In genomic region chr15:101675796-101676582, GRCh38 we compare ENCODE assay signal across 8 cellular contexts. TPM values are rescaled to one million over a fixed set of nuclear protein-coding genes. Genes with fewer than 3 reads are reported as not detected.
DNase-seq lines count a peak whose midpoint lies in the region; ATAC-seq and TF ChIP-seq lines count a peak whose summit lies in the region.

No MANE protein-coding gene starts in this region.

- H3K36me3 Mint-ChIP-seq in CD4-positive, alpha-beta T cell (ENCODE audit: low read depth), result peaks cover 91% of the 10 kb centered on the region
- peaks cover 4% of the 10 kb centered on the region for H3K36me3 Mint-ChIP-seq in Calu3 (ENCODE audit: insufficient read depth, unreplicated experiment)

- no peaks in the 10 kb centered on the region for H3K27me3 ChIP-seq in CD4-positive, alpha-beta T cell (ENCODE audit: control insufficient read depth, insufficient read depth, low read length)

- H3K4me1 Mint-ChIP-seq in CD4-positive, alpha-beta T cell (ENCODE audit: low read depth), result peaks cover 6% of the 10 kb centered on the region
- H3K4me1 Mint-ChIP-seq in Calu3 (ENCODE audit: low read depth, unreplicated experiment), result no peaks in the 10 kb centered on the region

- intact Hi-C loops in CD4-positive, alpha-beta T cell (cut with DNase I, micrococcal nuclease), result no loop called here
- intact Hi-C loops in Calu3 (cut with micrococcal nuclease; ENCODE audit: unreplicated experiment), result no loop called here

- TF ChIP-seq CTCF in CD4-positive, alpha-beta T cell (IDR thresholded peaks at IDR 0.05), result no peak
- TF ChIP-seq CTCF in GM20000 (IDR thresholded peaks at IDR 0.05; ENCODE audit: extremely low read depth, missing control alignments), result no peak
- TF ChIP-seq CTCF in Calu3 (IDR thresholded peaks at IDR 0.05; ENCODE audit: unreplicated experiment), result no peak

- H3K9me3 ChIP-seq in CD4-positive, alpha-beta T cell (ENCODE audit: control insufficient read depth, low read length), result no peaks in the 10 kb centered on the region

- peak overlapping the region; percentile 64 for H3K27ac Mint-ChIP-seq in CD4-positive, alpha-beta T cell
- H3K27ac Mint-ChIP-seq in Calu3 (ENCODE audit: unreplicated experiment), result no peak overlapping the region

- H3K9me3 Mint-ChIP-seq in CD4-positive, alpha-beta T cell, result no peaks in the 10 kb centered on the region
- H3K9me3 Mint-ChIP-seq in Calu3 (ENCODE audit: low read depth, unreplicated experiment), result no peaks in the 10 kb centered on the region

- no TSS peak for BruUV-seq in Calu3 (replicated peaks; lab: Mats Ljungman, UMichigan)

- CTCF ChIA-PET in CD4-positive, alpha-beta T cell (lab: Charles Lee), result no interaction called here
- CTCF ChIA-PET in Calu3 (lab: Charles Lee), result no interaction called here

- DNase-seq in CD4-positive, alpha-beta T cell, result no peak
- DNase-seq in NOMO-1 (lab: John Stamatoyannopoulos, UW; ENCODE audit: unreplicated experiment in 2 of 2) (peak; percentile 62 to 67), fibroblast of gingiva (ENCODE audit: low read depth) (peak; percentile 71), NCI-H1694 treated with DMSO at 0.1 percent for 48 hours (lab: John Stamatoyannopoulos, UW) (no peak), GM20000 (ENCODE audit: low spot score) (no peak), NCI-H1092 (lab: John Stamatoyannopoulos, UW) (no peak), Calu3 (no peak)

- POLR2A ChIA-PET in CD4-positive, alpha-beta T cell (lab: Charles Lee), result no interaction called here

- H3K27ac ChIP-seq in CD4-positive, alpha-beta T cell (ENCODE audit: low read depth, low read length), result no peak overlapping the region

- ATAC-seq in CD4-positive, alpha-beta T cell (ENCODE audit: poor library complexity), result no peak
- peak; percentile 39 for ATAC-seq in GM19468 (IDR thresholded peaks at IDR 0.05; ENCODE audit: extremely low read depth, unreplicated experiment)

- H3K4me3 Mint-ChIP-seq in CD4-positive, alpha-beta T cell, result peak overlapping the region; percentile 5
- no peak overlapping the region for H3K4me3 Mint-ChIP-seq in Calu3 (ENCODE audit: low read depth, unreplicated experiment)

- no peaks in the 10 kb centered on the region for H3K27me3 Mint-ChIP-seq in CD4-positive, alpha-beta T cell
- H3K27me3 Mint-ChIP-seq in Calu3 (ENCODE audit: unreplicated experiment), result no peaks in the 10 kb centered on the region

RNA-seq across cellular contexts. Expression of gene TM2D3, which starts 23.8 kb away (rescaled TPM):
- total RNA-seq in CD4-positive, alpha-beta T cell, result 100 to 1,000 TPM; 102 to 107 TPM
- 44.1 and 48.8 TPM in 2 replicates for total RNA-seq in Calu3 (2022)

RNA-seq across cellular contexts. Expression of gene TARS3, which starts 48.3 kb away (rescaled TPM):
- 10 to 100 TPM; 16.6 to 18.1 TPM for total RNA-seq in CD4-positive, alpha-beta T cell
- 3.8 and 4.1 TPM in 2 replicates for total RNA-seq in Calu3 (2022)

Comparison
In these comparisons a context has a peak if more than half of its experiments do, and no peak if none do; other contexts are left out.
1. DNase-seq: peak in NOMO-1 (2 of 2) and fibroblast of gingiva (single experiment); none in CD4-positive, alpha-beta T cell (0 of 10), NCI-H1694 treated with DMSO at 0.1 percent for 48 hours (single experiment), GM20000 (single experiment), NCI-H1092 (single experiment) and Calu3 (single experiment).